In the genomic region with DNA sequence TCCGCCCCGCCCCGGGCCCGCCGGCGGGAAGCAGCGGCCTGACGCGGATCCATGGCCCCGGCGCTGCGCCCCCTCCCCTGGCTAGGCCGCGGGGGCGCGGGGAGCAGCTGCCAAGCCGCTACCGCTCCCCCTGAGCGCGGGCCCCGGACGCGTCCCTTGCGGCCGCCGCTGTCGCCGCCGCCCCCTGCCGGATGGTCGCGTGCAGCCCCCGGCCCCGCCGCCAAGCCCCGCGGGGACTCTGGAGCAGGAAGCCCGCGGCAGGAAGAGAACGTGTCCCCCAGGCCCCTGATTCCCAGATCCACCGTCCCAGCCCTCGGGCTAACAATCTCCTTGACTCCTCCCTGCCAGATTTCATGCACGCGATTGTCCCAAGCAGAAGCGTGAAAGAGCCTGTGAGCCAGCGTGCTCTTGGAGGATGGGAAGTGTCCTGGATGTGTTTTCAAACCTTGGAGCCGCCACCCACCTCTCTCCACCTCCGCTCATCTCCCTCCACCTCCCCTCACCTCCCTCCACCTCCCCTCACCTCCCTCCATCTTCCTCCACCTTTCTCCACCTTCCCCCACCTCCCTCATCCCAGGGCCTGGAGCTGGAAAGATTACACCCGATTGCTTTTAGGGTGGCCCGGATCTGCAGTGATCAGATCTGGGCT, we compare ENCODE assay signal across 8 cellular contexts. TPM values are rescaled to one million over a fixed set of nuclear protein-coding genes. Genes with fewer than 3 reads are reported as not detected.
DNase-seq lines count a peak whose midpoint lies in the region; ATAC-seq and TF ChIP-seq lines count a peak whose summit lies in the region.

No MANE protein-coding gene starts in this region.

- H3K27ac Mint-ChIP-seq in chondrocyte (ENCODE audit: unreplicated experiment), result peak overlapping the region; percentile 82

- H3K4me3 Mint-ChIP-seq in chondrocyte (ENCODE audit: unreplicated experiment), result peak overlapping the region; percentile 73

- no peak for TF ChIP-seq EP300 in Ishikawa (IDR thresholded peaks at IDR 0.05; ENCODE audit: borderline replicate concordance)

- H3K4me1 Mint-ChIP-seq in chondrocyte (ENCODE audit: low read depth), result peaks cover 32% of the 10 kb centered on the region

- H3K36me3 Mint-ChIP-seq in chondrocyte (ENCODE audit: low read depth), result no peaks in the 10 kb centered on the region

- no peaks in the 10 kb centered on the region for H3K9me3 Mint-ChIP-seq in chondrocyte (ENCODE audit: low read depth)

- no peaks in the 10 kb centered on the region for H3K27me3 Mint-ChIP-seq in chondrocyte (ENCODE audit: low read depth)

- peak; percentile 75 for TF ChIP-seq CTCF in chondrocyte (IDR thresholded peaks at IDR 0.05)

- peak; percentile 68 for ATAC-seq in GM19468 (IDR thresholded peaks at IDR 0.05; ENCODE audit: extremely low read depth, unreplicated experiment)

- peak; percentile 90 for DNase-seq in D341Med (ENCODE audit: low spot score)
- DNase-seq in activated CD4-positive, alpha-beta T cell treated with anti-CD3 and anti-CD28 coated beads for 1 hour, result peak; percentile 32
- no peak for DNase-seq in chondrocyte (ENCODE audit: low spot score)
- peak; percentile 33 for DNase-seq in kidney tubule cell (ENCODE audit: low spot score)
- peak; percentile 8 for DNase-seq in stimulated activated CD4-positive, alpha-beta T cell treated with anti-CD3 and anti-CD28 coated beads, Interleukin-1b, Interleukin-23, amount 100 ng/mL, for 48 hours
- DNase-seq in KG1 (lab: John Stamatoyannopoulos, UW), result no peak

- TF ChIP-seq RAD21 in Ishikawa (IDR thresholded peaks at IDR 0.05; ENCODE audit: low read depth), result peak; percentile 17; the same call in 1 of the 2 replicates

TF ChIP-seq in Ishikawa, 13 proteins besides CTCF, POLR2A, EP300 and RAD21:
- TF ChIP-seq ZBTB7A (IDR thresholded peaks at IDR 0.05; ENCODE audit: low read depth) (peak; percentile 78; the same call in 1 of the 2 replicates), FOXM1 (IDR thresholded peaks at IDR 0.05; ENCODE audit: borderline replicate concordance, low read depth) (no peak)
- TF ChIP-seq, protein P1, sequence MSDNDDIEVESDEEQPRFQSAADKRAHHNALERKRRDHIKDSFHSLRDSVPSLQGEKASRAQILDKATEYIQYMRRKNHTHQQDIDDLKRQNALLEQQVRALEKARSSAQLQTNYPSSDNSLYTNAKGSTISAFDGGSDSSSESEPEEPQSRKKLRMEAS (IDR thresholded peaks at IDR 0.05), result peak; percentile 33

RNA-seq across cellular contexts. Expression of a gene that starts 0.4 kb away (rescaled TPM):
- total RNA-seq in chondrocyte, result 5.9 to 13.1 TPM (median 10.1 TPM) in 3 replicates

Comparison
In these comparisons a context has a peak if more than half of its experiments do, and no peak if none do; other contexts are left out.
1. DNase-seq: peak in D341Med (single experiment), activated CD4-positive, alpha-beta T cell treated with anti-CD3 and anti-CD28 coated beads for 1 hour (single experiment), kidney tubule cell (single experiment) and stimulated activated CD4-positive, alpha-beta T cell treated with anti-CD3 and anti-CD28 coated beads, Interleukin-1b, Interleukin-23, amount 100 ng/mL, for 48 hours (single experiment); none in chondrocyte (single experiment) and KG1 (single experiment).